In genomic region chr3:42569743-42570142, GRCh38 we compare ENCODE assay signal across 3 cellular contexts.
TF ChIP-seq lines count a peak whose summit lies in the region.

No MANE protein-coding gene starts in this region.

TF ChIP-seq in SK-N-SH, 30 proteins besides CTCF, POLR2A, EP300 and RAD21:
- TF ChIP-seq RCOR1 (IDR thresholded peaks at IDR 0.05; ENCODE audit: low read length) (peak; percentile 10; the same call in 1 of the 2 replicates), USF2 (IDR thresholded peaks at IDR 0.05; ENCODE audit: borderline replicate concordance, low read depth, low read length) (no peak)
TF ChIP-seq in SK-N-SH: peak in this region for 1.

TF ChIP-seq in SK-N-SH treated with all-trans-retinoic acid at 6 μM for 48 hours, 23 proteins besides CTCF, POLR2A, EP300 and RAD21:
- TF ChIP-seq CSRNP3 (CRISPR knock-in tag; IDR thresholded peaks at IDR 0.05) (no peak), BACH2 (CRISPR knock-in tag; IDR thresholded peaks at IDR 0.05; ENCODE audit: borderline replicate concordance) (no peak), ISL1 (CRISPR knock-in tag; IDR thresholded peaks at IDR 0.05) (no peak), CREB5 (CRISPR knock-in tag; IDR thresholded peaks at IDR 0.05; ENCODE audit: low read depth) (no peak), POU6F1 (CRISPR knock-in tag; IDR thresholded peaks at IDR 0.05; ENCODE audit: borderline replicate concordance, low read depth) (no peak), OSR1 (CRISPR knock-in tag; IDR thresholded peaks at IDR 0.05) (no peak), ZFP30 (CRISPR knock-in tag; IDR thresholded peaks at IDR 0.05) (no peak), GLIS3 (CRISPR knock-in tag; IDR thresholded peaks at IDR 0.05) (no peak), RARB (CRISPR knock-in tag; IDR thresholded peaks at IDR 0.05) (no peak), CSDC2 (CRISPR knock-in tag; IDR thresholded peaks at IDR 0.05) (no peak), TCF4 (CRISPR knock-in tag; IDR thresholded peaks at IDR 0.05; ENCODE audit: borderline replicate concordance) (no peak), TOX (CRISPR knock-in tag; IDR thresholded peaks at IDR 0.05; ENCODE audit: borderline replicate concordance) (no peak), PPARA (CRISPR knock-in tag; IDR thresholded peaks at IDR 0.05; ENCODE audit: borderline replicate concordance) (no peak), ARNTL (CRISPR knock-in tag; IDR thresholded peaks at IDR 0.05; ENCODE audit: borderline replicate concordance, low read depth) (no peak), ESRRG (CRISPR knock-in tag; IDR thresholded peaks at IDR 0.05) (no peak)
TF ChIP-seq in SK-N-SH treated with all-trans-retinoic acid at 6 μM for 48 hours: peak in this region for 0.

TF ChIP-seq in K562, 482 proteins besides CTCF, POLR2A, EP300 and RAD21:
- no peak for TF ChIP-seq ZNF239 (CRISPR knock-in tag; IDR thresholded peaks at IDR 0.05)
- no peak for TF ChIP-seq ZNF551 (CRISPR knock-in tag; IDR thresholded peaks at IDR 0.05)
- no peak for TF ChIP-seq POLR2AphosphoS5 (IDR thresholded peaks at IDR 0.05; ENCODE audit: control insufficient read depth, insufficient read depth, low read depth, low read length)
- TF ChIP-seq MAFF (IDR thresholded peaks at IDR 0.05; ENCODE audit: low read length), result no peak
- no peak for TF ChIP-seq ZNF263 (CRISPR knock-in tag; IDR thresholded peaks at IDR 0.05; ENCODE audit: borderline replicate concordance)
- no peak for TF ChIP-seq KAT8 (IDR thresholded peaks at IDR 0.05; ENCODE audit: low read depth)
- no peak for TF ChIP-seq ZFP36 (IDR thresholded peaks at IDR 0.05; ENCODE audit: low read depth, low read length, partially characterized antibody)
- no peak for TF ChIP-seq GTF2F1 (IDR thresholded peaks at IDR 0.05; ENCODE audit: low read depth, low read length)
- TF ChIP-seq PCBP2 (IDR thresholded peaks at IDR 0.05; ENCODE audit: low read depth, low read length, poor library complexity, severe bottlenecking), result no peak
- no peak for TF ChIP-seq PCBP1 (IDR thresholded peaks at IDR 0.05; ENCODE audit: low read depth, low read length, poor library complexity, severe bottlenecking)
- peak; percentile 11; the same call in 1 of the 2 replicates for TF ChIP-seq PKNOX1 (IDR thresholded peaks at IDR 0.05)
- TF ChIP-seq MYNN (IDR thresholded peaks at IDR 0.05), result no peak
- TF ChIP-seq MYNN (CRISPR knock-in tag; IDR thresholded peaks at IDR 0.05), result no peak
- TF ChIP-seq ZZZ3 (IDR thresholded peaks at IDR 0.05), result no peak
- no peak for TF ChIP-seq GATAD2A (IDR thresholded peaks at IDR 0.05)
- peak; percentile 49 for TF ChIP-seq MEIS2 (IDR thresholded peaks at IDR 0.05; ENCODE audit: partially characterized antibody)
- no peak for TF ChIP-seq PHB (CRISPR knock-in tag; IDR thresholded peaks at IDR 0.05)
- TF ChIP-seq PBX2 (CRISPR knock-in tag; IDR thresholded peaks at IDR 0.05; ENCODE audit: low read depth), result no peak
- TF ChIP-seq PBX2 (tag; conservative IDR thresholded peaks at IDR 0.05; ENCODE audit: low read depth), result peak; percentile 49; the same call in 1 of the 2 replicates
- no peak for TF ChIP-seq BCL6 (CRISPR knock-in tag; IDR thresholded peaks at IDR 0.05)
- no peak for TF ChIP-seq SREBF1 (IDR thresholded peaks at IDR 0.05; ENCODE audit: borderline replicate concordance, low read depth, low read length)
- TF ChIP-seq ZNF740 (CRISPR knock-in tag; IDR thresholded peaks at IDR 0.05), result no peak
- no peak for TF ChIP-seq ZNF740 (tag; IDR thresholded peaks at IDR 0.05)
- 0 out of 2 replicates have a peak, but pooled peaks have one; percentile 27 for TF ChIP-seq CBFA2T2 (conservative IDR thresholded peaks at IDR 0.05)
- no peak for TF ChIP-seq ZNF589 (CRISPR knock-in tag; IDR thresholded peaks at IDR 0.05; ENCODE audit: low read depth)
- no peak for TF ChIP-seq ZBTB17 (CRISPR knock-in tag; IDR thresholded peaks at IDR 0.05)
- TF ChIP-seq CCAR2 (IDR thresholded peaks at IDR 0.05; ENCODE audit: low read depth, low read length), result no peak
- no peak for TF ChIP-seq CLOCK (CRISPR knock-in tag; IDR thresholded peaks at IDR 0.05; ENCODE audit: borderline replicate concordance)
- TF ChIP-seq CBFA2T3 (IDR thresholded peaks at IDR 0.05), result peak; percentile 53
- no peak for TF ChIP-seq ILK (tag; IDR thresholded peaks at IDR 0.05; ENCODE audit: borderline replicate concordance, low read depth)
- no peak for TF ChIP-seq HDAC1 (IDR thresholded peaks at IDR 0.05)
- TF ChIP-seq KDM5B (IDR thresholded peaks at IDR 0.05; ENCODE audit: insufficient replicate concordance, low read depth, low read length), result no peak
- no peak for TF ChIP-seq MTA3 (IDR thresholded peaks at IDR 0.05; ENCODE audit: borderline replicate concordance)
- no peak for TF ChIP-seq ZNF75A (CRISPR knock-in tag; IDR thresholded peaks at IDR 0.05)
- no peak for TF ChIP-seq ZBTB49 (CRISPR knock-in tag; IDR thresholded peaks at IDR 0.05; ENCODE audit: borderline replicate concordance)
- TF ChIP-seq SUPT5H (IDR thresholded peaks at IDR 0.05), result no peak
- no peak for TF ChIP-seq NR4A1 (CRISPR knock-in tag; IDR thresholded peaks at IDR 0.05)
- no peak for TF ChIP-seq NR4A1 (tag; IDR thresholded peaks at IDR 0.05)
- TF ChIP-seq NR2F6 (CRISPR knock-in tag; IDR thresholded peaks at IDR 0.05), result no peak
TF ChIP-seq in K562: peak in this region for 5.
